ENCODE assay signal across 1 cellular context in genomic region chr11:46353706-46354105, GRCh38.
TF ChIP-seq lines count a peak whose summit lies in the region.

No MANE protein-coding gene starts in this region.

TF ChIP-seq in GM12878, 131 proteins besides CTCF, POLR2A, EP300 and RAD21:
- TF ChIP-seq BACH1 (IDR thresholded peaks at IDR 0.05; ENCODE audit: borderline replicate concordance) = no peak
- no peak for TF ChIP-seq RUNX3 (IDR thresholded peaks at IDR 0.05; ENCODE audit: low read length)
- no peak for TF ChIP-seq ATF3 (IDR thresholded peaks at IDR 0.05; ENCODE audit: borderline replicate concordance, extremely low read depth, low read depth, low read length)
- TF ChIP-seq CREM (IDR thresholded peaks at IDR 0.05; ENCODE audit: low read depth) = no peak
- TF ChIP-seq ZNF384 (IDR thresholded peaks at IDR 0.05; ENCODE audit: borderline replicate concordance, low read depth, low read length) = no peak
- no peak for TF ChIP-seq JUND (IDR thresholded peaks at IDR 0.05; ENCODE audit: low read depth, low read length)
- no peak for TF ChIP-seq BCL11A (IDR thresholded peaks at IDR 0.05; ENCODE audit: low read depth, low read length)
- TF ChIP-seq EGR1 (IDR thresholded peaks at IDR 0.05; ENCODE audit: borderline replicate concordance in 1 of 2, low read depth in 2 of 2, low read length in 2 of 2) = peak in 1 of 2 experiments; percentile 84; a peak in 2 of 3 replicates
- no peak for TF ChIP-seq IRF5 (IDR thresholded peaks at IDR 0.05; ENCODE audit: borderline replicate concordance)
- no peak for TF ChIP-seq NRF1 (conservative IDR thresholded peaks at IDR 0.05; ENCODE audit: low read depth, low read length)
- no peak for TF ChIP-seq POLR2AphosphoS2 (IDR thresholded peaks at IDR 0.05; ENCODE audit: low read depth, low read length)
- TF ChIP-seq, protein P1, sequence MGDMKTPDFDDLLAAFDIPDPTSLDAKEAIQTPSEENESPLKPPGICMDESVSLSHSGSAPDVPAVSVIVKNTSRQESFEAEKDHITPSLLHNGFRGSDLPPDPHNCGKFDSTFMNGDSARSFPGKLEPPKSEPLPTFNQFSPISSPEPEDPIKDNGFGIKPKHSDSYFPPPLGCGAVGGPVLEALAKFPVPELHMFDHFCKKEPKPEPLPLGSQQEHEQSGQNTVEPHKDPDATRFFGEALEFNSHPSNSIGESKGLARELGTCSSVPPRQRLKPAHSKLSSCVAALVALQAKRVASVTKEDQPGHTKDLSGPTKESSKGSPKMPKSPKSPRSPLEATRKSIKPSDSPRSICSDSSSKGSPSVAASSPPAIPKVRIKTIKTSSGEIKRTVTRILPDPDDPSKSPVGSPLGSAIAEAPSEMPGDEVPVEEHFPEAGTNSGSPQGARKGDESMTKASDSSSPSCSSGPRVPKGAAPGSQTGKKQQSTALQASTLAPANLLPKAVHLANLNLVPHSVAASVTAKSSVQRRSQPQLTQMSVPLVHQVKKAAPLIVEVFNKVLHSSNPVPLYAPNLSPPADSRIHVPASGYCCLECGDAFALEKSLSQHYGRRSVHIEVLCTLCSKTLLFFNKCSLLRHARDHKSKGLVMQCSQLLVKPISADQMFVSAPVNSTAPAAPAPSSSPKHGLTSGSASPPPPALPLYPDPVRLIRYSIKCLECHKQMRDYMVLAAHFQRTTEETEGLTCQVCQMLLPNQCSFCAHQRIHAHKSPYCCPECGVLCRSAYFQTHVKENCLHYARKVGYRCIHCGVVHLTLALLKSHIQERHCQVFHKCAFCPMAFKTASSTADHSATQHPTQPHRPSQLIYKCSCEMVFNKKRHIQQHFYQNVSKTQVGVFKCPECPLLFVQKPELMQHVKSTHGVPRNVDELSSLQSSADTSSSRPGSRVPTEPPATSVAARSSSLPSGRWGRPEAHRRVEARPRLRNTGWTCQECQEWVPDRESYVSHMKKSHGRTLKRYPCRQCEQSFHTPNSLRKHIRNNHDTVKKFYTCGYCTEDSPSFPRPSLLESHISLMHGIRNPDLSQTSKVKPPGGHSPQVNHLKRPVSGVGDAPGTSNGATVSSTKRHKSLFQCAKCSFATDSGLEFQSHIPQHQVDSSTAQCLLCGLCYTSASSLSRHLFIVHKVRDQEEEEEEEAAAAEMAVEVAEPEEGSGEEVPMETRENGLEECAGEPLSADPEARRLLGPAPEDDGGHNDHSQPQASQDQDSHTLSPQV (IDR thresholded peaks at IDR 0.05) = no peak
- TF ChIP-seq TCF12 (IDR thresholded peaks at IDR 0.05; ENCODE audit: low read depth, low read length) = peak; percentile 65; the same call in 1 of the 2 replicates
- TF ChIP-seq CHD4 (IDR thresholded peaks at IDR 0.05) = no peak
- TF ChIP-seq SUPT20H (IDR thresholded peaks at IDR 0.05; ENCODE audit: borderline replicate concordance, control insufficient read depth, low read depth, low read length) = no peak
- no peak for TF ChIP-seq BCLAF1 (IDR thresholded peaks at IDR 0.05)
- no peak for TF ChIP-seq ZZZ3 (IDR thresholded peaks at IDR 0.05; ENCODE audit: control insufficient read depth, insufficient read length, low read depth)
- TF ChIP-seq HDGF (IDR thresholded peaks at IDR 0.05) = no peak
- 0 out of 2 replicates have a peak, but pooled peaks have one; percentile 39 for TF ChIP-seq DPF2 (IDR thresholded peaks at IDR 0.05)
- peak; percentile 48 for TF ChIP-seq IKZF1 (conservative IDR thresholded peaks at IDR 0.05)
- TF ChIP-seq HDAC6 (IDR thresholded peaks at IDR 0.05; ENCODE audit: unreplicated experiment) = no peak
TF ChIP-seq in GM12878: peak in this region for 4.
